Comparison of ENCODE assay signal across 8 cellular contexts in genomic region chr3:149489060-149489690, GRCh38. TPM values are rescaled to one million over a fixed set of nuclear protein-coding genes. Genes with fewer than 3 reads are reported as not detected.
DNase-seq lines count a peak whose midpoint lies in the region; ATAC-seq and TF ChIP-seq lines count a peak whose summit lies in the region.

No MANE protein-coding gene starts in this region.

- no peak overlapping the region for H3K4me2 ChIP-seq in PC-3 (ENCODE audit: low read length)

- H3K27me3 Mint-ChIP-seq in effector memory CD8-positive, alpha-beta T cell: peaks cover 22 to 35% of the 10 kb centered on the region in 2 donors

- H3K36me3 Mint-ChIP-seq in effector memory CD8-positive, alpha-beta T cell (ENCODE audit: insufficient read depth): no peaks in the 10 kb centered on the region

- H3K27ac ChIP-seq in AG04450 (ENCODE audit: low read depth, low read length): no peak overlapping the region
- H3K27ac ChIP-seq in PC-3 (ENCODE audit: low read length): no peak overlapping the region

- H3K36me3 ChIP-seq in PC-3 (ENCODE audit: low read depth, low read length): no peaks in the 10 kb centered on the region

- no peaks in the 10 kb centered on the region for H3K9me2 ChIP-seq in PC-3 (replicated peaks; ENCODE audit: low read length)

- no peaks in the 10 kb centered on the region for H4K20me1 ChIP-seq in PC-3 (ENCODE audit: low read length)

- H2AFZ ChIP-seq in PC-3 (ENCODE audit: low read length): no peak overlapping the region

- H3K27ac Mint-ChIP-seq in effector memory CD8-positive, alpha-beta T cell: no peak overlapping the region

- H3K9me3 Mint-ChIP-seq in effector memory CD8-positive, alpha-beta T cell: no peaks in the 10 kb centered on the region

- POLR2A ChIA-PET in AG04450 (lab: Yijun Ruan, JAX): no interaction called here
- POLR2A ChIA-PET in GM10248 (lab: Yijun Ruan, JAX): no interaction called here
- POLR2A ChIA-PET in PC-3 (lab: Charles Lee; ENCODE audit: unreplicated experiment): no interaction called here

- H3K27me3 ChIP-seq in AG04450 (ENCODE audit: control insufficient read depth, insufficient read depth, low read length): no peaks in the 10 kb centered on the region
- no peaks in the 10 kb centered on the region for H3K27me3 ChIP-seq in PC-3 (ENCODE audit: low read length)

- no peak overlapping the region for H3K4me3 Mint-ChIP-seq in effector memory CD8-positive, alpha-beta T cell

- no TSS peak for BruUV-seq in PC-3 (replicated peaks; lab: Mats Ljungman, UMichigan)

- ATAC-seq in PC-3: peak; percentile 73
- ATAC-seq in effector memory CD8-positive, alpha-beta T cell (replicated peaks): no peak

- H3K4me1 ChIP-seq in PC-3 (ENCODE audit: insufficient read depth, low read length): peaks cover 4% of the 10 kb centered on the region

- CTCF ChIA-PET in AG04450 (lab: Charles Lee) (interaction anchor here (0.9 to 3.7 kb wide), 10 partner anchors 9 to 534 kb away, joined by 3 to 27 read pairs (median 6); partner anchors contain the start of gene TM4SF4), GM10248 (lab: Yijun Ruan, JAX) (interaction anchor here (0.7 to 3.1 kb wide), 17 partner anchors 8 to 319 kb away, joined by 3 to 8 read pairs (median 3); no protein-coding TSS in a partner anchor), PC-3 (lab: Charles Lee) (interaction anchor here (0.6 to 1.0 kb wide), 3 partner anchors 87 to 534 kb away, joined by 3 to 5 read pairs (median 3); no protein-coding TSS in a partner anchor)

- no peaks in the 10 kb centered on the region for H3K79me2 ChIP-seq in PC-3 (ENCODE audit: low read length)

- intact Hi-C loops in PC-3 (cut with micrococcal nuclease): no loop called here

- H3K4me3 ChIP-seq in AG04450 (ENCODE audit: low read depth, low read length) (no peak overlapping the region), PC-3 (ENCODE audit: low read length) (no peak overlapping the region), fibroblast of villous mesenchyme (ENCODE audit: low read depth, low read length) (no peak overlapping the region)

- no peaks in the 10 kb centered on the region for H3F3A ChIP-seq in PC-3 (ENCODE audit: low read length, unreplicated experiment)

- peak; percentile 66 for TF ChIP-seq CTCF in AG04450 (IDR thresholded peaks at IDR 0.05; ENCODE audit: low read depth, low read length)
- TF ChIP-seq CTCF in GM10248 (IDR thresholded peaks at IDR 0.05; ENCODE audit: control extremely low read depth, extremely low read depth, low read depth, missing control alignments): peak; percentile 45
- TF ChIP-seq CTCF in PC-3 (conservative IDR thresholded peaks at IDR 0.05; ENCODE audit: low read depth, low read length): peak; percentile 91
- peak; percentile 77 for TF ChIP-seq CTCF in fibroblast of villous mesenchyme (IDR thresholded peaks at IDR 0.05; ENCODE audit: insufficient read depth, low read depth, low read length)

- DNase-seq in AG04450 (ENCODE audit: low read depth, low spot score) (no peak), GM10248 (ENCODE audit: extremely low spot score) (peak; percentile 19), PC-3 (peak; percentile 41), fibroblast of villous mesenchyme (ENCODE audit: low read depth) (no peak), inferior parietal cortex (ENCODE audit: extremely low spot score) (no peak), erythroblast (lab: John Stamatoyannopoulos, UW) (no peak), cortex of kidney (lab: John Stamatoyannopoulos, UW) (no peak)
- DNase-seq in effector memory CD8-positive, alpha-beta T cell: no peak

- no peak for TF ChIP-seq POLR2A in erythroblast (IDR thresholded peaks at IDR 0.05; ENCODE audit: low read length)

- no peaks in the 10 kb centered on the region for H3K9me3 ChIP-seq in AG04450 (ENCODE audit: control insufficient read depth, insufficient read depth, low read length)
- no peaks in the 10 kb centered on the region for H3K9me3 ChIP-seq in PC-3 (ENCODE audit: low read length)

- H3K4me1 Mint-ChIP-seq in effector memory CD8-positive, alpha-beta T cell (ENCODE audit: low read depth in 2 of 2): peaks cover 0 to 3% of the 10 kb centered on the region in 2 donors

- H3K9ac ChIP-seq in PC-3 (ENCODE audit: low read length): no peak overlapping the region

RNA-seq across cellular contexts. Expression of gene TM4SF4, which starts 14.7 kb away (rescaled TPM):
- polyA plus RNA-seq in AG04450 (2011; rRNA removed): 0.29 and 0.32 TPM in 2 replicates
- not detected in 2 replicates for polyA minus RNA-seq in AG04450 (2011; rRNA and poly(A)+ RNA removed)
- 0.23 and 0.40 TPM in 2 replicates for total RNA-seq in PC-3 (2014; rRNA removed)
- under 0.01 TPM in 1 of 2 replicates, not detected in the other for total RNA-seq in fibroblast of villous mesenchyme

Comparison
In these comparisons a context has a peak if more than half of its experiments do, and no peak if none do; other contexts are left out.
1. DNase-seq: peak in GM10248 (single experiment) and PC-3 (single experiment); none in AG04450 (single experiment), fibroblast of villous mesenchyme (single experiment), effector memory CD8-positive, alpha-beta T cell (0 of 3), inferior parietal cortex (single experiment), erythroblast (0 of 2) and cortex of kidney (single experiment).
2. Peak in every context shown above with its lines, with median percentiles within 50 percentile points of each other: CTCF ChIP-seq.